20 cellular contexts compared by ENCODE assay signal in genomic region chr7:104852386-104852785, GRCh38.
DNase-seq lines count a peak whose midpoint lies in the region; ATAC-seq and TF ChIP-seq lines count a peak whose summit lies in the region.
"Had no signal": no experiment of that assay in that cellular context is flagged by ENCODE, and none has a peak within 500 bp of the region (broad histone marks: within the 10 kb centered on the region; RNA-seq: fewer than 3 reads in every experiment).

No MANE protein-coding gene starts in this region.

- H3K4ac ChIP-seq in H9 (ENCODE audit: low read depth, low read length) = no peak overlapping the region

- no peaks in the 10 kb centered on the region for H3K79me2 ChIP-seq in H9 (ENCODE audit: insufficient read depth, low read length)

- no peak overlapping the region for H3T11ph ChIP-seq in H9 (ENCODE audit: low read length)

- no peak overlapping the region for H2BK5ac ChIP-seq in H9 (ENCODE audit: insufficient read length, low read length)

- H3K14ac ChIP-seq in H9 (ENCODE audit: insufficient read depth, low read length) = no peak overlapping the region

- no peak overlapping the region for H2BK15ac ChIP-seq in H9 (ENCODE audit: low read depth, low read length)

- no peak overlapping the region for H3K4me2 ChIP-seq in H9 (ENCODE audit: insufficient read depth, insufficient read length, low read length)
- H3K4me2 ChIP-seq: BLaER1 had no signal

- H2BK120ac ChIP-seq in H9 (ENCODE audit: low read depth, low read length, poor library complexity, severe bottlenecking) = no peak overlapping the region

- H3K23me2 ChIP-seq in H9 (ENCODE audit: insufficient read length, low read depth, low read length, poor library complexity, severe bottlenecking) = no peaks in the 10 kb centered on the region

- H3K27me3 ChIP-seq in adipocyte (replicated peaks; ENCODE audit: control insufficient read depth, insufficient read depth, low read length) (no peaks in the 10 kb centered on the region), right lobe of liver (no peaks in the 10 kb centered on the region), H9 (ENCODE audit: insufficient read depth, low read length) (no peaks in the 10 kb centered on the region)
- H3K27me3 ChIP-seq: BLaER1 had no signal

- H3K23ac ChIP-seq in H9 (ENCODE audit: insufficient read length, low read depth, low read length) = no peak overlapping the region

- no peaks in the 10 kb centered on the region for H3K9me3 Mint-ChIP-seq in stimulated activated memory B cell treated with anti-CD40 and anti-IgM and Interleukin-4, amounts not matched to agents 10 μg/mL and 1 μg/mL and 100 μg/mL, for 72 hours
- H3K9me3 Mint-ChIP-seq in type B pancreatic cell (no peaks in the 10 kb centered on the region), H9 (no peaks in the 10 kb centered on the region)

- H4K20me1 ChIP-seq in H9 (ENCODE audit: control insufficient read depth, insufficient read depth, insufficient read length) = no peaks in the 10 kb centered on the region
- H4K20me1 ChIP-seq: BLaER1 had no signal

- peaks cover under 1% of the 10 kb centered on the region for H3K4me1 Mint-ChIP-seq in stimulated activated memory B cell treated with anti-CD40 and anti-IgM and Interleukin-4, amounts not matched to agents 10 μg/mL and 1 μg/mL and 100 μg/mL, for 72 hours
- H3K4me1 Mint-ChIP-seq in type B pancreatic cell (ENCODE audit: unreplicated experiment) (peaks cover 7% of the 10 kb centered on the region), H9 (no peaks in the 10 kb centered on the region; a peak in 1 of 4 replicates)

- TF ChIP-seq POLR2A in right lobe of liver (IDR thresholded peaks at IDR 0.05) = no peak

- H2AK5ac ChIP-seq in H9 (ENCODE audit: insufficient read length, low read length) = no peak overlapping the region

- no peak overlapping the region for H3K18ac ChIP-seq in H9 (ENCODE audit: insufficient read length, low read depth, low read length)

- H4K5ac ChIP-seq in H9 (ENCODE audit: insufficient read length, low read depth, low read length) = no peak overlapping the region

- ATAC-seq in right lobe of liver = peak; percentile 71 to 94 (median 79)
- ATAC-seq in stimulated activated memory B cell treated with anti-CD40 and anti-IgM and Interleukin-4, amounts not matched to agents 10 μg/mL and 1 μg/mL and 100 μg/mL, for 72 hours = peak; percentile 9

- H3K79me1 ChIP-seq in H9 (ENCODE audit: insufficient read depth, low read depth, low read length, poor library complexity, severe bottlenecking) = no peaks in the 10 kb centered on the region

- H3K27ac ChIP-seq in right lobe of liver (no peak overlapping the region), H9 (ENCODE audit: insufficient read length, low read depth, low read length) (no peak overlapping the region)
- H3K27ac ChIP-seq: BLaER1, GM23248, SJSA1 had no signal

- peak overlapping the region; percentile 37 for H3K9ac ChIP-seq in adipocyte (ENCODE audit: low read length)
- H3K9ac ChIP-seq in H9 (ENCODE audit: extremely low read depth, insufficient read length, low read length) = no peak overlapping the region
- H3K9ac ChIP-seq: BLaER1, GM23248 had no signal

- intact Hi-C loops in right lobe of liver (cut with DNase I) = no loop called here

- H4K8ac ChIP-seq in H9 (replicated peaks; ENCODE audit: insufficient read length, low read depth, low read length) = no peak overlapping the region

- H3K36me3 ChIP-seq in adipocyte (ENCODE audit: control insufficient read depth, insufficient read depth, low read length, severe bottlenecking) (no peaks in the 10 kb centered on the region), right lobe of liver (no peaks in the 10 kb centered on the region)
- H3K36me3 ChIP-seq: BLaER1, SJSA1 had no signal

- H3K4me1 ChIP-seq in adipocyte (ENCODE audit: control insufficient read depth, insufficient read depth, low read length) (peaks cover 23% of the 10 kb centered on the region), right lobe of liver (no peaks in the 10 kb centered on the region), H9 (ENCODE audit: insufficient read depth, low read length) (no peaks in the 10 kb centered on the region)
- H3K4me1 ChIP-seq: SJSA1 had no signal

- H2BK12ac ChIP-seq in H9 (ENCODE audit: insufficient read length, low read depth, low read length) = no peak overlapping the region

- H3K27me3 Mint-ChIP-seq in stimulated activated memory B cell treated with anti-CD40 and anti-IgM and Interleukin-4, amounts not matched to agents 10 μg/mL and 1 μg/mL and 100 μg/mL, for 72 hours = peaks cover 15% of the 10 kb centered on the region
- peaks cover 28% of the 10 kb centered on the region for H3K27me3 Mint-ChIP-seq in type B pancreatic cell
- H3K27me3 Mint-ChIP-seq in H9 (ENCODE audit: low read depth) = peaks cover 2% of the 10 kb centered on the region; the same call in 1 of the 2 replicates

- no peak overlapping the region for H2AFZ ChIP-seq in H9 (ENCODE audit: low read length)
- H2AFZ ChIP-seq: GM23248 had no signal

- H4K91ac ChIP-seq in H9 (ENCODE audit: insufficient read length, low read depth, low read length) = no peak overlapping the region

- H3K36me3 Mint-ChIP-seq in stimulated activated memory B cell treated with anti-CD40 and anti-IgM and Interleukin-4, amounts not matched to agents 10 μg/mL and 1 μg/mL and 100 μg/mL, for 72 hours = no peaks in the 10 kb centered on the region
- H3K36me3 Mint-ChIP-seq in type B pancreatic cell = no peaks in the 10 kb centered on the region
- no peaks in the 10 kb centered on the region for H3K36me3 Mint-ChIP-seq in H9 (ENCODE audit: insufficient read depth in 1 of 3, low read depth in 3 of 3)
- H3K36me3 Mint-ChIP-seq: CD4-positive, CD25-positive, alpha-beta regulatory T cell had no signal

- H3K4me3 Mint-ChIP-seq in stimulated activated memory B cell treated with anti-CD40 and anti-IgM and Interleukin-4, amounts not matched to agents 10 μg/mL and 1 μg/mL and 100 μg/mL, for 72 hours = no peak overlapping the region
- H3K4me3 Mint-ChIP-seq in type B pancreatic cell (no peak overlapping the region), H9 (no peak overlapping the region)
- H3K4me3 Mint-ChIP-seq: CD4-positive, CD25-positive, alpha-beta regulatory T cell had no signal

- H3K56ac ChIP-seq in H9 (ENCODE audit: insufficient read length, low read depth, low read length) = no peak overlapping the region

- H3K9me3 ChIP-seq in adipocyte (ENCODE audit: control insufficient read depth, low read length) (no peaks in the 10 kb centered on the region), right lobe of liver (no peaks in the 10 kb centered on the region), H9 (ENCODE audit: control insufficient read depth, low read depth, low read length) (no peaks in the 10 kb centered on the region)
- H3K9me3 ChIP-seq: BLaER1, SJSA1 had no signal

- H3K27ac Mint-ChIP-seq in stimulated activated memory B cell treated with anti-CD40 and anti-IgM and Interleukin-4, amounts not matched to agents 10 μg/mL and 1 μg/mL and 100 μg/mL, for 72 hours = no peak overlapping the region
- no peak overlapping the region for H3K27ac Mint-ChIP-seq in type B pancreatic cell
- H3K27ac Mint-ChIP-seq in H9 = no peak overlapping the region; a peak in 1 of 7 replicates

- DNase-seq in ELF-1 (ENCODE audit: low read depth, low spot score) = peak; percentile 8
- no peak for DNase-seq in adipocyte (ENCODE audit: low read depth)
- DNase-seq in right lobe of liver = peak; percentile 34 to 88 (median 78)
- DNase-seq in SKM-1 treated with dmso at 0.1 percent for 144 hours (lab: John Stamatoyannopoulos, UW; ENCODE audit: unreplicated experiment) = no peak
- no peak for DNase-seq in type B pancreatic cell (ENCODE audit: extremely low spot score, unreplicated experiment)
- DNase-seq in H9 = no peak
- DNase-seq: CD4-positive, CD25-positive, alpha-beta regulatory T cell; COR-L47; DMS53; GM23248; H7; KBM-7; MM.1S; NCI-H2029; NCI-H526 treated with DMSO at 0.1 percent for 48 hours; Right ventricle myocardium superior; RPMI8226 had no signal

- no CpG with 5 or more reads among the region's 1 CpG for WGBS in right lobe of liver (ENCODE audit: insufficient coverage, low coverage, low lambda C conversion rate, missing lambda C conversion rate)
- WGBS in H9 (ENCODE audit: extremely low coverage, insufficient read length, low lambda C conversion rate) = no CpG with 5 or more reads among the region's 1 CpG

- TF ChIP-seq CTCF in right lobe of liver (IDR thresholded peaks at IDR 0.05) (no peak), type B pancreatic cell (conservative IDR thresholded peaks at IDR 0.05) (no peak), H9 (conservative IDR thresholded peaks at IDR 0.05) (no peak)

- no peak overlapping the region for H2BK20ac ChIP-seq in H9 (ENCODE audit: low read depth, low read length, poor library complexity, severe bottlenecking)

- peak overlapping the region; percentile 8 for H3K4me3 ChIP-seq in adipocyte (ENCODE audit: low read length)
- H3K4me3 ChIP-seq in right lobe of liver = no peak overlapping the region
- H3K4me3 ChIP-seq: BLaER1, GM23248, SJSA1 had no signal

Comparison
In these comparisons a context has a peak if more than half of its experiments do, and no peak if none do; other contexts are left out.
1. DNase-seq: peak in ELF-1 (single experiment) and right lobe of liver (3 of 3); none in adipocyte (single experiment), SKM-1 treated with dmso at 0.1 percent for 144 hours (single experiment), type B pancreatic cell (single experiment) and H9 (single experiment).